In genomic region chr11:6568191-6568918, GRCh38 we compare ENCODE assay signal across 8 cellular contexts. TPM values are rescaled to one million over a fixed set of nuclear protein-coding genes. Genes with fewer than 3 reads are reported as not detected.
DNase-seq lines count a peak whose midpoint lies in the region; ATAC-seq and TF ChIP-seq lines count a peak whose summit lies in the region.

No MANE protein-coding gene starts in this region.

- H3K9ac ChIP-seq in NT2/D1 (ENCODE audit: insufficient read length, low read depth) = no peak overlapping the region

- H3K4me1 ChIP-seq in NT2/D1 (ENCODE audit: insufficient read depth, insufficient read length) (peaks cover 8% of the 10 kb centered on the region), upper lobe of left lung (peaks cover 0 to 16% (median 3%) of the 10 kb centered on the region in 4 donors)

- DNase-seq in NT2/D1 (ENCODE audit: low read depth, low spot score) = peak; percentile 63
- DNase-seq in fibroblast of the aortic adventitia (ENCODE audit: low read depth) = peak; percentile 85
- DNase-seq in renal cortical epithelial cell (ENCODE audit: low read depth) = peak; percentile 72
- DNase-seq in activated naive CD4-positive, alpha-beta T cell (lab: John Stamatoyannopoulos, UW) = no peak
- DNase-seq in upper lobe of left lung = no peak
- no peak for DNase-seq in SKM-1 (lab: John Stamatoyannopoulos, UW; ENCODE audit: unreplicated experiment)

- ATAC-seq in upper lobe of left lung (ENCODE audit: low FRiP score in 2 of 2) (no peak), HG03175 (IDR thresholded peaks at IDR 0.05; ENCODE audit: unreplicated experiment) (no peak)

- peak; percentile 5 for TF ChIP-seq CTCF in GM12873 (IDR thresholded peaks at IDR 0.05; ENCODE audit: insufficient read depth, low read depth, low read length, missing control alignments)
- no peak for TF ChIP-seq CTCF in fibroblast of the aortic adventitia (IDR thresholded peaks at IDR 0.05; ENCODE audit: insufficient read depth, low read length)
- TF ChIP-seq CTCF in upper lobe of left lung (IDR thresholded peaks at IDR 0.05) = no peak

- no peak for TF ChIP-seq EP300 in upper lobe of left lung (IDR thresholded peaks at IDR 0.05)

- WGBS in upper lobe of left lung, 2 donors = 59 to 73% methylated on average over 3 to 4 of the region's 4 CpGs

- H3K27ac ChIP-seq in upper lobe of left lung = no peak overlapping the region

- peaks cover 5% of the 10 kb centered on the region for H3K36me3 ChIP-seq in NT2/D1 (ENCODE audit: insufficient read depth, insufficient read length, low read length)
- H3K36me3 ChIP-seq in upper lobe of left lung = no peaks in the 10 kb centered on the region

- H3K27me3 ChIP-seq in NT2/D1 (ENCODE audit: insufficient read depth, insufficient read length) = no peaks in the 10 kb centered on the region
- no peaks in the 10 kb centered on the region for H3K27me3 ChIP-seq in upper lobe of left lung

- no peak overlapping the region for H3K4me3 ChIP-seq in NT2/D1 (ENCODE audit: insufficient read length, low read depth)
- no peak overlapping the region for H3K4me3 ChIP-seq in fibroblast of the aortic adventitia (ENCODE audit: low read depth, low read length)
- H3K4me3 ChIP-seq in upper lobe of left lung = no peak overlapping the region

- no peaks in the 10 kb centered on the region for H3K9me3 ChIP-seq in NT2/D1 (ENCODE audit: insufficient read depth, low read length)
- H3K9me3 ChIP-seq in upper lobe of left lung = no peaks in the 10 kb centered on the region

- no peak for TF ChIP-seq POLR2A in upper lobe of left lung (IDR thresholded peaks at IDR 0.05)

RNA-seq across cellular contexts. Expression of gene RRP8, which starts 35.1 kb away (rescaled TPM):
- total RNA-seq in fibroblast of the aortic adventitia (ENCODE audit: low replicate concordance) (8.2 and 10.2 TPM in 2 replicates), renal cortical epithelial cell (6.4 and 22.6 TPM in 2 replicates), upper lobe of left lung (10 to 100 TPM; 13.4 to 25.2 (median 22.1) TPM)

RNA-seq across cellular contexts. Expression of gene ILK, which starts 35.2 kb away (rescaled TPM):
- 115 and 145 TPM in 2 replicates for total RNA-seq in fibroblast of the aortic adventitia (ENCODE audit: low replicate concordance)
- total RNA-seq in renal cortical epithelial cell = 133 and 183 TPM in 2 replicates
- 100 to 1,000 TPM; 130 to 191 (median 146) TPM for total RNA-seq in upper lobe of left lung

RNA-seq across cellular contexts. Expression of gene TAF10, which starts 43.7 kb away (rescaled TPM):
- total RNA-seq in fibroblast of the aortic adventitia (ENCODE audit: low replicate concordance) (46.3 and 101 TPM in 2 replicates), renal cortical epithelial cell (36.1 and 36.9 TPM in 2 replicates), upper lobe of left lung (100 to 1,000 TPM in 3 of 6 donors, 10 to 100 TPM in 3; 60.8 to 153 (median 96.5) TPM)

RNA-seq across cellular contexts. Expression of gene TPP1, which starts 50.9 kb away (rescaled TPM):
- total RNA-seq in fibroblast of the aortic adventitia (ENCODE audit: low replicate concordance) (49.3 and 60.2 TPM in 2 replicates), renal cortical epithelial cell (16.1 and 107 TPM in 2 replicates), upper lobe of left lung (100 to 1,000 TPM in 4 of 6 donors, 10 to 100 TPM in 2; 71.6 to 240 (median 145) TPM)

Comparison
In these comparisons a context has a peak if more than half of its experiments do, and no peak if none do; other contexts are left out.
1. DNase-seq: peak in NT2/D1 (single experiment), fibroblast of the aortic adventitia (single experiment) and renal cortical epithelial cell (single experiment); none in activated naive CD4-positive, alpha-beta T cell (0 of 4), upper lobe of left lung (0 of 2) and SKM-1 (single experiment).